In genomic region chr9:66764803-66765493, GRCh38 we compare ENCODE assay signal across 8 cellular contexts.
A peak's percentile ranks its signal among the peaks of the same experiment; 100 is the strongest.
DNase-seq lines count a peak whose midpoint lies in the region; ATAC-seq and TF ChIP-seq lines count a peak whose summit lies in the region.
"Not testable (repeated sequence)": the region's sequence is repeated elsewhere in the genome, so short reads cannot be mapped to it uniquely, and the experiment has no call there.

No MANE protein-coding gene starts in this region.

- H3K36me3 Mint-ChIP-seq in activated B cell treated with CpG ODN at 0.5 μM for 24 hours (ENCODE audit: low read depth) = not testable (repeated sequence)

- H3K4me3 Mint-ChIP-seq in activated B cell treated with CpG ODN at 0.5 μM for 24 hours = not testable (repeated sequence)

- POLR2A ChIA-PET in activated B cell treated with CpG ODN at 0.5 μM for 24 hours (lab: Charles Lee) = not testable (repeated sequence)

- ATAC-seq in GM18519 (IDR thresholded peaks at IDR 0.05; ENCODE audit: low FRiP score, unreplicated experiment) (peak; percentile 98), GM19351 (IDR thresholded peaks at IDR 0.05; ENCODE audit: unreplicated experiment) (peak; percentile 99), GM21515 (IDR thresholded peaks at IDR 0.05; ENCODE audit: unreplicated experiment) (peak; percentile 100), HG02678 (IDR thresholded peaks at IDR 0.05; ENCODE audit: unreplicated experiment) (peak; percentile 99), HG03045 (IDR thresholded peaks at IDR 0.05; ENCODE audit: unreplicated experiment) (peak; percentile 97), HG03378 (IDR thresholded peaks at IDR 0.05; ENCODE audit: unreplicated experiment) (peak; percentile 99), activated B cell treated with CpG ODN at 0.5 μM for 24 hours (ENCODE audit: low read depth) (peak; percentile 88), upper lobe of right lung (peak; percentile 28)

- H3K27me3 Mint-ChIP-seq in activated B cell treated with CpG ODN at 0.5 μM for 24 hours = not testable (repeated sequence)

- H3K4me3 ChIP-seq in upper lobe of right lung = not testable (repeated sequence)

- not testable (repeated sequence) for DNase-seq in activated B cell treated with CpG ODN at 0.5 μM for 24 hours, upper lobe of right lung

- not testable (repeated sequence) for H3K9me3 Mint-ChIP-seq in activated B cell treated with CpG ODN at 0.5 μM for 24 hours

- intact Hi-C loops in activated B cell treated with CpG ODN at 0.5 μM for 24 hours (cut with micrococcal nuclease); upper lobe of right lung (cut with DNase I): not testable (repeated sequence)

- not testable (repeated sequence) for H3K36me3 ChIP-seq in upper lobe of right lung

- CTCF ChIA-PET in activated B cell treated with CpG ODN at 0.5 μM for 24 hours (lab: Charles Lee) = not testable (repeated sequence)

- not testable (repeated sequence) for H3K27ac ChIP-seq in upper lobe of right lung

- H3K27ac Mint-ChIP-seq in activated B cell treated with CpG ODN at 0.5 μM for 24 hours = not testable (repeated sequence)

- H3K9me3 ChIP-seq in upper lobe of right lung = not testable (repeated sequence)

- not testable (repeated sequence) for H3K27me3 ChIP-seq in upper lobe of right lung

- H3K4me1 ChIP-seq in upper lobe of right lung = not testable (repeated sequence)

- not testable (repeated sequence) for TF ChIP-seq CTCF in activated B cell treated with CpG ODN at 0.5 μM for 24 hours (IDR thresholded peaks at IDR 0.05); upper lobe of right lung (IDR thresholded peaks at IDR 0.05)

- not testable (repeated sequence) for H3K4me1 Mint-ChIP-seq in activated B cell treated with CpG ODN at 0.5 μM for 24 hours

Comparison
In these comparisons a context has a peak if more than half of its experiments do, and no peak if none do; other contexts are left out.
1. ATAC-seq: peak in every context shown above with its lines; median percentile 100 in GM21515; 99 in GM19351; 99 in HG02678; 99 in HG03378; 98 in GM18519; 97 in HG03045; 88 in activated B cell treated with CpG ODN at 0.5 μM for 24 hours; 28 in upper lobe of right lung.